ENCODE assay signal across 8 cellular contexts in the genomic region with DNA sequence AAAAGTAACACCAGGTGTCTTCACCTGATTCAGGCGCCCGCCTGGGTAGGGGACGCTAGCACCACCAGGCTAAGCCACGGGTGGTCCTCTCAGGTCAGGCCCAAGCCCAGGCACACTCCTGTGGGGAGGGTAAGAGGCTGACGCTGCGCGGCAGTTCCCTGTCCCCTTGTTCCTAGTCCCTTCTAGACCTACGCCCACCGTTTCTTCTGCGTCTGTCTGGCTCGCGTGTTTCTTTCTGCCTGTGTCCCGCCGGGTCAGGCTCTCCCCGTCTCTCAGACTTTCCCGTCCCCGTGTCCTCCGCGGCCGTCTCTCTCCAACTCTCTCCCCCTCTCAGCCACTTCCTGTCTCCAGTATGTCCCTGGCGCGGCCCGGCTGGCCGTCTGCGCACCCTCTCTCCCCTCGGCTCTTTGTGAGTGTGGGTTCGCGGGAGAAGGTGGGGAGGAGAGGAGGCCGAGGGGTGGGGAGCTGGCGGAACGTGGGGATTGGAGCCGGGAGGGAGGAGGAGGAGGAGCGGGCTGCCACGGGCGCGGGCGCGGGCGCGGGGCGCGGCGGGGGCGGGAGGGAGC. TPM values are rescaled to one million over a fixed set of nuclear protein-coding genes. Genes with fewer than 3 reads are reported as not detected.
DNase-seq lines count a peak whose midpoint lies in the region; ATAC-seq and TF ChIP-seq lines count a peak whose summit lies in the region.

No MANE protein-coding gene starts in this region.

- in situ Hi-C loops in T47D (cut with HindIII; ENCODE audit: low pct_unique_long_range_greater_than_20kb, low sequenced_read_pairs) = no loop called here

- no peaks in the 10 kb centered on the region for H3K9me3 ChIP-seq in iPS-15b (ENCODE audit: control insufficient read depth, insufficient read depth, low read length)

- H3K27me3 ChIP-seq in iPS-15b (ENCODE audit: control insufficient read depth, insufficient read depth, low read length) = peaks cover 18% of the 10 kb centered on the region

- peak in 12 of 14 donors; percentile 66 to 91 (median 82) for DNase-seq in C1 segment of cervical spinal cord (lab: John Stamatoyannopoulos, UW)
- DNase-seq in HT-29 (ENCODE audit: low spot score) = peak; percentile 76
- peak; percentile 71 to 94 for DNase-seq in T47D (ENCODE audit: low read depth in 1 of 2, low spot score in 1 of 2)
- peak; percentile 94 for DNase-seq in sciatic nerve (ENCODE audit: low spot score)
- DNase-seq in NCI-H2227 treated with DMSO at 0.1 percent for 48 hours (lab: John Stamatoyannopoulos, UW) = no peak

- peak overlapping the region; percentile 96 for H3K4me3 ChIP-seq in iPS-15b (ENCODE audit: low read depth, low read length)

- intact Hi-C loops in sciatic nerve (cut with DNase I) = no loop called here

- H3K9ac ChIP-seq in iPS-15b (ENCODE audit: low read depth, low read length) = peak overlapping the region; percentile 70

- H3K4me1 ChIP-seq in iPS-15b (ENCODE audit: control insufficient read depth, insufficient read depth, low read length) = peaks cover 57% of the 10 kb centered on the region

- peaks cover 4% of the 10 kb centered on the region for H3K36me3 ChIP-seq in iPS-15b (ENCODE audit: control insufficient read depth, insufficient read depth, low read length)

- ATAC-seq in GM19372 (IDR thresholded peaks at IDR 0.05; ENCODE audit: low read depth, unreplicated experiment) (peak; percentile 30), SK-N-SH treated with all-trans-retinoic acid at 6 μM for 48 hours (peak; percentile 48), sciatic nerve (peak; percentile 53)

TF ChIP-seq in SK-N-SH treated with all-trans-retinoic acid at 6 μM for 48 hours, 23 proteins besides CTCF, POLR2A, EP300 and RAD21:
- TF ChIP-seq CSDC2 (CRISPR knock-in tag; IDR thresholded peaks at IDR 0.05) = peak; percentile 39; the same call in 1 of the 2 replicates
- TF ChIP-seq ZFP3 (CRISPR knock-in tag; IDR thresholded peaks at IDR 0.05) = 0 out of 2 replicates have a peak, but pooled peaks have one; percentile 21
- TF ChIP-seq, protein P1, sequence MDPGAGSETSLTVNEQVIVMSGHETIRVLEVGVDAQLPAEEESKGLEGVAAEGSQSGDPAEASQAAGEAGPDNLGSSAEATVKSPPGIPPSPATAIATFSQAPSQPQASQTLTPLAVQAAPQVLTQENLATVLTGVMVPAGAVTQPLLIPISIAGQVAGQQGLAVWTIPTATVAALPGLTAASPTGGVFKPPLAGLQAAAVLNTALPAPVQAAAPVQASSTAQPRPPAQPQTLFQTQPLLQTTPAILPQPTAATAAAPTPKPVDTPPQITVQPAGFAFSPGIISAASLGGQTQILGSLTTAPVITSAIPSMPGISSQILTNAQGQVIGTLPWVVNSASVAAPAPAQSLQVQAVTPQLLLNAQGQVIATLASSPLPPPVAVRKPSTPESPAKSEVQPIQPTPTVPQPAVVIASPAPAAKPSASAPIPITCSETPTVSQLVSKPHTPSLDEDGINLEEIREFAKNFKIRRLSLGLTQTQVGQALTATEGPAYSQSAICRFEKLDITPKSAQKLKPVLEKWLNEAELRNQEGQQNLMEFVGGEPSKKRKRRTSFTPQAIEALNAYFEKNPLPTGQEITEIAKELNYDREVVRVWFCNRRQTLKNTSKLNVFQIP (CRISPR knock-in tag; IDR thresholded peaks at IDR 0.05; ENCODE audit: borderline replicate concordance, low read depth) = no peak

RNA-seq across cellular contexts. Expression of a gene that starts 3.1 kb away (rescaled TPM):
- total RNA-seq in HT-29 (2014; rRNA removed; shearing (Covaris generic)) = 57.7 and 71.9 TPM in 2 replicates
- total RNA-seq in sciatic nerve = 265 TPM

RNA-seq across cellular contexts. Expression of a gene that starts 32.5 kb away (rescaled TPM):
- total RNA-seq in HT-29 (2014; rRNA removed; shearing (Covaris generic)) = 27.4 and 29.0 TPM in 2 replicates
- 61.0 TPM for total RNA-seq in sciatic nerve

RNA-seq across cellular contexts. Expression of a gene that starts 40.5 kb away (rescaled TPM):
- 401 and 417 TPM in 2 replicates for total RNA-seq in HT-29 (2014; rRNA removed; shearing (Covaris generic))
- total RNA-seq in sciatic nerve = 522 TPM

RNA-seq across cellular contexts. Expression of a gene that starts 50.7 kb away (rescaled TPM):
- 394 and 417 TPM in 2 replicates for total RNA-seq in HT-29 (2014; rRNA removed; shearing (Covaris generic))
- total RNA-seq in sciatic nerve = 1,832 TPM

RNA-seq across cellular contexts. Expression of a gene that starts 56.5 kb away (rescaled TPM):
- 0.15 and 0.23 TPM in 2 replicates for total RNA-seq in HT-29 (2014; rRNA removed; shearing (Covaris generic))
- total RNA-seq in sciatic nerve = 1.2 TPM
